In genomic region chr2:158734442-158734841, GRCh38 we compare ENCODE assay signal across 28 cellular contexts.
DNase-seq lines count a peak whose midpoint lies in the region; ATAC-seq and TF ChIP-seq lines count a peak whose summit lies in the region.
"Had no signal": no experiment of that assay in that cellular context is flagged by ENCODE, and none has a peak within 500 bp of the region (broad histone marks: within the 10 kb centered on the region; RNA-seq: fewer than 3 reads in every experiment).

No MANE protein-coding gene starts in this region.

- H3K36me3 ChIP-seq in PC-3 (ENCODE audit: low read depth, low read length), result no peaks in the 10 kb centered on the region
- H3K36me3 ChIP-seq: BLaER1 treated with 17β-estradiol and CSF1 and Interleukin-3, amounts not matched to agents 10 nM and 100 nM; HAP-1; MG63; Peyer's patch; SJCRH30 had no signal

- CTCF ChIA-PET in PC-3 (lab: Charles Lee), result interaction anchor here (0.7 to 1.0 kb wide), 2 partner anchors 12 to 68 kb away, joined by 3 read pairs; no protein-coding TSS in a partner anchor

- ATAC-seq in PC-3, result no peak
- peak; percentile 70 for ATAC-seq in esophagus mucosa
- ATAC-seq: A549, GM12878, SK-N-SH treated with all-trans-retinoic acid at 6 μM for 48 hours had no signal

- POLR2A ChIA-PET in PC-3 (lab: Charles Lee; ENCODE audit: unreplicated experiment), result no interaction called here

- H3K9me3 ChIP-seq in PC-3 (ENCODE audit: low read length), result no peaks in the 10 kb centered on the region
- H3K9me3 ChIP-seq: A549; BLaER1 treated with 17β-estradiol and CSF1 and Interleukin-3, amounts not matched to agents 10 nM and 100 nM; HAP-1; MG63; Peyer's patch; SJCRH30 had no signal

- no peak for TF ChIP-seq CTCF in C4-2B (conservative IDR thresholded peaks at IDR 0.05)
- no peak for TF ChIP-seq CTCF in PC-3 (conservative IDR thresholded peaks at IDR 0.05; ENCODE audit: low read depth, low read length)

- no peak overlapping the region; the same call in 1 of the 2 replicates for H3K4me2 ChIP-seq in PC-3 (ENCODE audit: low read length)
- H3K4me2 ChIP-seq: A549; BLaER1 treated with 17β-estradiol and CSF1 and Interleukin-3, amounts not matched to agents 10 nM and 100 nM had no signal

- no peaks in the 10 kb centered on the region for H3K79me2 ChIP-seq in PC-3 (ENCODE audit: low read length)

- H3K9me2 ChIP-seq in PC-3 (replicated peaks; ENCODE audit: low read length), result no peaks in the 10 kb centered on the region

- H3F3A ChIP-seq in PC-3 (ENCODE audit: low read length, unreplicated experiment), result no peaks in the 10 kb centered on the region

- no TSS peak for BruUV-seq in PC-3 (replicated peaks; lab: Mats Ljungman, UMichigan)

- H3K27ac ChIP-seq in C4-2B (peak overlapping the region; percentile 57; the same call in 1 of the 2 replicates), PC-3 (ENCODE audit: low read length) (no peak overlapping the region), skin epidermis (peak overlapping the region in 12 of 21 experiments; percentile 18 to 70 (median 46))
- H3K27ac ChIP-seq: A549; BLaER1 treated with 17β-estradiol and CSF1 and Interleukin-3, amounts not matched to agents 10 nM and 100 nM; Peyer's patch; SJCRH30 had no signal

- no peak overlapping the region for H2AFZ ChIP-seq in PC-3 (ENCODE audit: low read length)

- H3K4me3 ChIP-seq in PC-3 (ENCODE audit: low read length) (no peak overlapping the region), skin epidermis (no peak overlapping the region)
- H3K4me3 ChIP-seq: A549; BLaER1 treated with 17β-estradiol and CSF1 and Interleukin-3, amounts not matched to agents 10 nM and 100 nM; GM12878; HAP-1; MG63; Peyer's patch; SJCRH30 had no signal

- H3K9ac ChIP-seq in PC-3 (ENCODE audit: low read length), result no peak overlapping the region
- H3K9ac ChIP-seq: BLaER1 treated with 17β-estradiol and CSF1 and Interleukin-3, amounts not matched to agents 10 nM and 100 nM had no signal

- H3K27me3 ChIP-seq in PC-3 (ENCODE audit: low read length), result no peaks in the 10 kb centered on the region
- H3K27me3 ChIP-seq: BLaER1 treated with 17β-estradiol and CSF1 and Interleukin-3, amounts not matched to agents 10 nM and 100 nM; MG63; Peyer's patch; SJCRH30 had no signal

- H4K20me1 ChIP-seq in PC-3 (ENCODE audit: low read length), result no peaks in the 10 kb centered on the region
- H4K20me1 ChIP-seq: BLaER1 treated with 17β-estradiol and CSF1 and Interleukin-3, amounts not matched to agents 10 nM and 100 nM had no signal

- intact Hi-C loops in PC-3 (cut with micrococcal nuclease) (no loop called here), head of caudate nucleus (cut with DNase I) (no loop called here)

- peak; percentile 22 for DNase-seq in PC-3
- no peak for DNase-seq in head of caudate nucleus
- DNase-seq in NCI-H1105 (lab: John Stamatoyannopoulos, UW), result no peak
- no peak for DNase-seq in NCI-H2227 (lab: John Stamatoyannopoulos, UW; ENCODE audit: unreplicated experiment)
- DNase-seq: AML-193; CD4-positive, alpha-beta memory T cell; COR-L47; DMS79; EL; GDM1; GOT3; HFFc6; KBM-7; MG63; NCI-H2029; NCI-H226; NCI-H510A; NCI-H69; Peyer's patch; SJCRH30 had no signal

- 0 out of 2 replicates have a peak, but pooled peaks cover 5% of the 10 kb centered on the region for H3K4me1 ChIP-seq in PC-3 (ENCODE audit: insufficient read depth, low read length)
- H3K4me1 ChIP-seq: A549, Peyer's patch, SJCRH30 had no signal
